Comparison of ENCODE assay signal across 34 cellular contexts in genomic region chr1:211656728-211657127, GRCh38. TPM values are rescaled to one million over a fixed set of nuclear protein-coding genes. Genes with fewer than 3 reads are reported as not detected.
"Had no signal": no experiment of that assay in that cellular context is flagged by ENCODE, and none has a peak within 500 bp of the region (broad histone marks: within the 10 kb centered on the region; RNA-seq: fewer than 3 reads in every experiment).

No MANE protein-coding gene starts in this region.

- DNase-seq: activated B cell treated with CpG ODN at 0.5 μM for 24 hours; activated CD4-positive, alpha-beta memory T cell treated with anti-CD3 and anti-CD28 coated beads for 36 hours; activated CD4-positive, alpha-beta T cell treated with anti-CD3 and anti-CD28 coated beads for 4 hours; activated CD4-positive, alpha-beta T cell treated with anti-CD3 and anti-CD28 coated beads, Interleukin-2, amount 10 ng/mL, durations not matched to agents 24 days and 14 days; activated CD4-positive, alpha-beta T cell treated with anti-CD3 and anti-CD28 coated beads, Interleukin-2, amount 50 U/mL, for 1 hour; activated CD4-positive, alpha-beta T cell treated with anti-CD3 and anti-CD28 coated beads, Interleukin-2, amount 50 U/mL, for 4 hours; activated CD4-positive, CD25-positive, alpha-beta regulatory T cell treated with anti-CD3 and anti-CD28 coated beads, Interleukin-2, amount 50 U/mL, for 72 hours; activated CD8-positive, alpha-beta memory T cell treated with anti-CD3 and anti-CD28 coated beads, Interleukin-2, amount 10 ng/mL, durations not matched to agents 7 days and 5 days; activated CD8-positive, alpha-beta T cell treated with anti-CD3 and anti-CD28 coated beads for 36 hours; activated effector memory CD4-positive, alpha-beta T cell treated with anti-CD3 and anti-CD28 coated beads, Interleukin-2, amount 50 U/mL, for 16 hours; activated gamma-delta T cell treated with Interleukin-2 at 50 U/mL for 16 hours; activated naive CD4-positive, alpha-beta T cell; activated naive CD4-positive, alpha-beta T cell treated with anti-CD3 and anti-CD28 coated beads for 36 hours; activated naive CD4-positive, alpha-beta T cell treated with anti-CD3 and anti-CD28 coated beads, Interleukin-2, amount 50 U/mL, for 16 hours; activated naive CD8-positive, alpha-beta T cell treated with anti-CD3 and anti-CD28 coated beads for 36 hours; activated T-cell treated with anti-CD3 and anti-CD28 coated beads for 4 hours; activated T-cell treated with anti-CD3 and anti-CD28 coated beads, Interleukin-2, amount 50 U/mL, for 1 hour; activated T-cell treated with anti-CD3 and anti-CD28 coated beads, Interleukin-2, amount 50 U/mL, for 4 hours; activated T-cell treated with anti-CD3 and anti-CD28 coated beads, Interleukin-2, amount 50 U/mL, for 72 hours; adrenal gland; amniotic stem cell; body of pancreas; brain microvascular endothelial cell; central memory CD4-positive, alpha-beta T cell; T-cell; T-helper 17 cell had no signal

- H3K4me3 ChIP-seq: adrenal gland, body of pancreas, breast epithelium had no signal

- H3K4me3 Mint-ChIP-seq: activated B cell treated with CpG ODN at 0.5 μM for 24 hours; activated CD4-positive, alpha-beta memory T cell treated with anti-CD3 and anti-CD28 coated beads for 36 hours; activated CD4-positive, alpha-beta T cell treated with anti-CD3 and anti-CD28 coated beads, Interleukin-2, amount 10 ng/mL, durations not matched to agents 24 days and 14 days; activated CD8-positive, alpha-beta memory T cell treated with anti-CD3 and anti-CD28 coated beads, Interleukin-2, amount 10 ng/mL, durations not matched to agents 7 days and 5 days; activated CD8-positive, alpha-beta T cell treated with anti-CD3 and anti-CD28 coated beads for 36 hours; activated naive CD4-positive, alpha-beta T cell treated with anti-CD3 and anti-CD28 coated beads for 36 hours; activated naive CD8-positive, alpha-beta T cell treated with anti-CD3 and anti-CD28 coated beads for 36 hours; activated T-cell treated with anti-CD3 and anti-CD28 coated beads, Interleukin-2, amount 50 U/mL, for 4 hours; activated T-cell treated with anti-CD3 and anti-CD28 coated beads, Interleukin-2, amount 50 U/mL, for 72 hours; activated T-helper 1 cell treated with anti-CD3 and anti-CD28 coated beads, Interleukin-12 subunit alpha, Interleukin-12 subunit beta, Interleukin-2, Interleukin-4 antibody, amounts not matched to agents 30 ng/mL and 10 ng/mL and 1 ng/mL, durations not matched to agents 14 hours and 24 hours and 36 hours; activated T-helper 17 cell treated with anti-CD3 and anti-CD28 coated beads, Interleukin-2, amount 50 U/mL, for 72 hours; T-cell; T-helper 17 cell had no signal

- H3K9me3 Mint-ChIP-seq: activated B cell treated with CpG ODN at 0.5 μM for 24 hours; activated CD4-positive, alpha-beta memory T cell treated with anti-CD3 and anti-CD28 coated beads for 36 hours; activated CD4-positive, alpha-beta T cell treated with anti-CD3 and anti-CD28 coated beads, Interleukin-2, amount 10 ng/mL, durations not matched to agents 24 days and 14 days; activated CD8-positive, alpha-beta T cell treated with anti-CD3 and anti-CD28 coated beads for 36 hours; activated naive CD4-positive, alpha-beta T cell treated with anti-CD3 and anti-CD28 coated beads for 36 hours; activated naive CD4-positive, alpha-beta T cell treated with anti-CD3 and anti-CD28 coated beads, Interleukin-2, amount 50 U/mL, for 72 hours; activated naive CD8-positive, alpha-beta T cell treated with anti-CD3 and anti-CD28 coated beads for 36 hours; activated T-cell treated with anti-CD3 and anti-CD28 coated beads, Interleukin-2, amount 50 U/mL, for 4 hours; activated T-cell treated with anti-CD3 and anti-CD28 coated beads, Interleukin-2, amount 50 U/mL, for 72 hours; activated T-helper 1 cell treated with anti-CD3 and anti-CD28 coated beads, Interleukin-12 subunit alpha, Interleukin-12 subunit beta, Interleukin-2, Interleukin-4 antibody, amounts not matched to agents 30 ng/mL and 10 ng/mL and 1 ng/mL, durations not matched to agents 14 hours and 24 hours and 36 hours; activated T-helper 17 cell treated with anti-CD3 and anti-CD28 coated beads, Interleukin-2, amount 50 U/mL, for 72 hours; T-cell had no signal

- H3K9me3 ChIP-seq: adrenal gland, body of pancreas, breast epithelium had no signal

- H3K36me3 Mint-ChIP-seq: activated CD4-positive, alpha-beta memory T cell treated with anti-CD3 and anti-CD28 coated beads for 36 hours; activated CD8-positive, alpha-beta memory T cell treated with anti-CD3 and anti-CD28 coated beads, Interleukin-2, amount 10 ng/mL, durations not matched to agents 7 days and 5 days; activated naive CD4-positive, alpha-beta T cell treated with anti-CD3 and anti-CD28 coated beads, Interleukin-2, amount 50 U/mL, for 72 hours; activated naive CD8-positive, alpha-beta T cell treated with anti-CD3 and anti-CD28 coated beads for 36 hours; T-cell had no signal

- H3K36me3 ChIP-seq: adrenal gland, brain microvascular endothelial cell, breast epithelium had no signal

- H3K27me3 ChIP-seq: adrenal gland, body of pancreas, brain microvascular endothelial cell, breast epithelium had no signal

- H3K27me3 Mint-ChIP-seq: activated B cell treated with CpG ODN at 0.5 μM for 24 hours; activated CD4-positive, alpha-beta memory T cell treated with anti-CD3 and anti-CD28 coated beads for 36 hours; activated CD8-positive, alpha-beta memory T cell treated with anti-CD3 and anti-CD28 coated beads, Interleukin-2, amount 10 ng/mL, durations not matched to agents 7 days and 5 days; activated CD8-positive, alpha-beta T cell treated with anti-CD3 and anti-CD28 coated beads for 36 hours had no signal

- FAIRE-seq: astrocyte, TTC549 had no signal

- H3K4me1 ChIP-seq: adrenal gland, breast epithelium had no signal

- ATAC-seq: activated CD8-positive, alpha-beta memory T cell treated with anti-CD3 and anti-CD28 coated beads, Interleukin-2, amount 10 ng/mL, durations not matched to agents 7 days and 5 days; activated CD8-positive, alpha-beta T cell treated with anti-CD3 and anti-CD28 coated beads for 36 hours; activated naive CD4-positive, alpha-beta T cell treated with anti-CD3 and anti-CD28 coated beads, Interleukin-2, amount 50 U/mL, for 72 hours; activated T-cell treated with anti-CD3 and anti-CD28 coated beads, Interleukin-2, amount 50 U/mL, for 4 hours; activated T-cell treated with anti-CD3 and anti-CD28 coated beads, Interleukin-2, amount 50 U/mL, for 72 hours; activated T-helper 17 cell treated with anti-CD3 and anti-CD28 coated beads, Interleukin-2, amount 50 U/mL, for 72 hours; body of pancreas; T-cell; T-helper 17 cell had no signal

- H3K27ac ChIP-seq: adrenal gland, body of pancreas, brain microvascular endothelial cell, breast epithelium, VCaP had no signal

- H3K27ac Mint-ChIP-seq: activated B cell treated with CpG ODN at 0.5 μM for 24 hours; activated CD4-positive, alpha-beta memory T cell treated with anti-CD3 and anti-CD28 coated beads for 36 hours; activated CD4-positive, alpha-beta T cell treated with anti-CD3 and anti-CD28 coated beads, Interleukin-2, amount 10 ng/mL, durations not matched to agents 24 days and 14 days; activated CD8-positive, alpha-beta memory T cell treated with anti-CD3 and anti-CD28 coated beads, Interleukin-2, amount 10 ng/mL, durations not matched to agents 7 days and 5 days; activated CD8-positive, alpha-beta T cell treated with anti-CD3 and anti-CD28 coated beads for 36 hours; activated naive CD4-positive, alpha-beta T cell treated with anti-CD3 and anti-CD28 coated beads for 36 hours; activated naive CD4-positive, alpha-beta T cell treated with anti-CD3 and anti-CD28 coated beads, Interleukin-2, amount 50 U/mL, for 72 hours; activated naive CD8-positive, alpha-beta T cell treated with anti-CD3 and anti-CD28 coated beads for 36 hours; activated T-cell treated with anti-CD3 and anti-CD28 coated beads, Interleukin-2, amount 50 U/mL, for 72 hours; activated T-helper 1 cell treated with anti-CD3 and anti-CD28 coated beads, Interleukin-12 subunit alpha, Interleukin-12 subunit beta, Interleukin-2, Interleukin-4 antibody, amounts not matched to agents 30 ng/mL and 10 ng/mL and 1 ng/mL, durations not matched to agents 14 hours and 24 hours and 36 hours; activated T-helper 17 cell treated with anti-CD3 and anti-CD28 coated beads, Interleukin-2, amount 50 U/mL, for 72 hours; T-cell; T-helper 17 cell had no signal

- H3K4me1 Mint-ChIP-seq: activated naive CD8-positive, alpha-beta T cell treated with anti-CD3 and anti-CD28 coated beads for 36 hours had no signal

RNA-seq across cellular contexts. Expression of gene NEK2, which starts 18.7 kb away (rescaled TPM):
- total RNA-seq: body of pancreas, cardiac septum had no signal
